In genomic region chr21:41634211-41634694, GRCh38 we compare ENCODE assay signal across 1 cellular context.
TF ChIP-seq lines count a peak whose summit lies in the region.

No MANE protein-coding gene starts in this region.

TF ChIP-seq in WTC11, 78 proteins besides CTCF, POLR2A, EP300 and RAD21:
- TF ChIP-seq PRDM15 (CRISPR knock-in tag; IDR thresholded peaks at IDR 0.05) (no peak), NFE2L1 (CRISPR knock-in tag; IDR thresholded peaks at IDR 0.05) (no peak), ZNF396 (CRISPR knock-in tag; IDR thresholded peaks at IDR 0.05; ENCODE audit: borderline replicate concordance) (no peak), ZNF423 (CRISPR knock-in tag; IDR thresholded peaks at IDR 0.05) (no peak), E2F1 (CRISPR knock-in tag; IDR thresholded peaks at IDR 0.05) (no peak), ETV6 (CRISPR knock-in tag; IDR thresholded peaks at IDR 0.05) (no peak), GRHL2 (CRISPR knock-in tag; IDR thresholded peaks at IDR 0.05; ENCODE audit: insufficient replicate concordance, severe bottlenecking) (no peak), MLX (CRISPR knock-in tag; IDR thresholded peaks at IDR 0.05) (no peak), EMX1 (CRISPR knock-in tag; IDR thresholded peaks at IDR 0.05) (no peak), ATF3 (CRISPR knock-in tag; conservative IDR thresholded peaks at IDR 0.05) (no peak), TP53 (CRISPR knock-in tag; IDR thresholded peaks at IDR 0.05) (no peak), AR (CRISPR knock-in tag; IDR thresholded peaks at IDR 0.05) (no peak)
